In the genomic region with DNA sequence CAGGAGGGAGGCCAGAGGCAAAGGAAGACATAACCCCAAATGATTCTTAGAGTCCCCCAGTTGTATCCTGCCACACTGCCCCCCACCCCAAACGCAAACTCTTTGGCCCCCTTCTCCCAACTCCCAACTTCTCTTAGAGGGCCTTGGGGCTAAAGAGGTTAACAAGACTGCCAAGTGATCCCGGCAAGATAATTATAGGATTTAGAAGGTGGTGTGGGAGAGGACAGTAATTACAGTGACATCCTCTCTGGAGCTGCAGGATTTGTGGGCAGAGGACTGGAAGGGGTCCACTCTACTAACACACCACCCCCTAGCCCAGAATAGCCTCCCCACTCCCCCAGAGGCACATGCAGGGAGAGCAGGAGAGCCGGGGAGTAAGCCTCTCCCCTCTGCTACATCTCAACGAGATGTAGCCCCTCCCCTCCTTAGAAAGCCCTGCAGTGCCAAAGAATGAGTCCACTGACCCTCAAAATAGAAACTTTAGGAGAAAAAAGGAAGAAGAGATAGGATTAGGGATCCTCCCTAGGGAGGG, we compare ENCODE assay signal across 8 cellular contexts. TPM values are rescaled to one million over a fixed set of nuclear protein-coding genes. Genes with fewer than 3 reads are reported as not detected.
DNase-seq lines count a peak whose midpoint lies in the region; ATAC-seq and TF ChIP-seq lines count a peak whose summit lies in the region.

No MANE protein-coding gene starts in this region.

- no peaks in the 10 kb centered on the region for H3K36me3 ChIP-seq in muscle layer of duodenum (ENCODE audit: control insufficient read depth in 1 of 2, insufficient read depth in 2 of 2, low read length in 2 of 2)

- TF ChIP-seq CTCF in GM12873 (IDR thresholded peaks at IDR 0.05; ENCODE audit: insufficient read depth, low read depth, low read length, missing control alignments): peak; percentile 16

- peak overlapping the region; percentile 71 to 84 for H3K4me3 ChIP-seq in muscle layer of duodenum (ENCODE audit: low read depth in 1 of 2, low read length in 2 of 2)

- peak overlapping the region; percentile 82 for H3K4me3 Mint-ChIP-seq in central memory CD8-positive, alpha-beta T cell

- peaks cover 9 to 20% of the 10 kb centered on the region in 2 donors for H3K4me1 ChIP-seq in muscle layer of duodenum (ENCODE audit: control insufficient read depth in 1 of 2, insufficient read depth in 2 of 2, low read length in 2 of 2)

- no peaks in the 10 kb centered on the region for H3K9me3 Mint-ChIP-seq in central memory CD8-positive, alpha-beta T cell

- H3K9me3 ChIP-seq in muscle layer of duodenum (ENCODE audit: control insufficient read depth in 1 of 2, low read length in 2 of 2): no peaks in the 10 kb centered on the region

- peak overlapping the region; percentile 89 for H3K27ac Mint-ChIP-seq in central memory CD8-positive, alpha-beta T cell (ENCODE audit: low read depth)

- H3K27ac ChIP-seq in muscle layer of duodenum (ENCODE audit: low read length): peak overlapping the region; percentile 61

- peaks cover 4% of the 10 kb centered on the region for H3K36me3 Mint-ChIP-seq in central memory CD8-positive, alpha-beta T cell (ENCODE audit: insufficient read depth)

- DNase-seq in LHCN-M2 (ENCODE audit: low read depth) (peak; percentile 36), SIG-M5 (lab: John Stamatoyannopoulos, UW) (no peak), NCI-H2029 (lab: John Stamatoyannopoulos, UW) (no peak), iPS-NIHi7 (ENCODE audit: extremely low spot score) (no peak)
- DNase-seq in central memory CD8-positive, alpha-beta T cell (ENCODE audit: low spot score in 2 of 2): no peak

- H3K27me3 ChIP-seq in muscle layer of duodenum (ENCODE audit: low read depth, low read length): no peaks in the 10 kb centered on the region

- peaks cover 40% of the 10 kb centered on the region for H3K4me1 Mint-ChIP-seq in central memory CD8-positive, alpha-beta T cell

- no peaks in the 10 kb centered on the region for H3K27me3 Mint-ChIP-seq in central memory CD8-positive, alpha-beta T cell

- ATAC-seq in central memory CD8-positive, alpha-beta T cell (replicated peaks; ENCODE audit: extremely low read depth, poor library complexity, severe bottlenecking): no peak
- no peak for ATAC-seq in HG02798 (IDR thresholded peaks at IDR 0.05; ENCODE audit: poor library complexity, unreplicated experiment)

RNA-seq across cellular contexts. Expression of a gene that starts 5.3 kb away (rescaled TPM):
- 10.0 and 17.3 TPM in 2 replicates for total RNA-seq in LHCN-M2 (2014; rRNA removed)
- polyA plus RNA-seq in LHCN-M2 (2012): 21.0 TPM

RNA-seq across cellular contexts. Expression of a gene that starts 8.8 kb away (rescaled TPM):
- 2,065 and 2,281 TPM in 2 replicates for total RNA-seq in LHCN-M2 (2014; rRNA removed)
- 3,617 TPM for polyA plus RNA-seq in LHCN-M2 (2012)

RNA-seq across cellular contexts. Expression of a gene that starts 17.5 kb away (rescaled TPM):
- 147 and 216 TPM in 2 replicates for total RNA-seq in LHCN-M2 (2014; rRNA removed)
- 29.0 TPM for polyA plus RNA-seq in LHCN-M2 (2012)

RNA-seq across cellular contexts. Expression of a gene that starts 21.8 kb away (rescaled TPM):
- total RNA-seq in LHCN-M2 (2014; rRNA removed): 118 and 135 TPM in 2 replicates
- 374 TPM for polyA plus RNA-seq in LHCN-M2 (2012)

RNA-seq across cellular contexts. Expression of a gene that starts 29.9 kb away (rescaled TPM):
- 135 and 217 TPM in 2 replicates for total RNA-seq in LHCN-M2 (2014; rRNA removed)
- 67.9 TPM for polyA plus RNA-seq in LHCN-M2 (2012)
